1 cellular context compared by ENCODE assay signal in the genomic region with DNA sequence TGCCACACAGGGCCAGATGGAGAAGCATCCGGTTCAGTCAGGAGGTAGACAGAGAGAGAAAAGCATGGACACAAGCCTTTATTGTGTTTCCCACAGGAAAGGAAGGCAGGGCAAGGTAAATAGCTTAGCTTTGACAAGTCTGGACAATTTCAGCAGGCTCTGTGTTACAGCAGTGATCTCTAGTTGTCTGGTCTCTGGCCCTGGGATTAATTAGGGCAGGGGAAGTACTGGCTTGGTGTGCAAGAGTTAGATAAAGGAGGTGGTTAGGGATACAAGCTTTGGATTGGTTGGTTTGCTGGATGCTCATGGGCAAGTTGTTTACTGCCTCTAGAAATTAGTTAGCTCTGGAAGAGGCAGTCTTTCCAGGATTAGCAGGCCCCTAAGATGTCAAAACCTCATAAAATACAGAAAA.
TF ChIP-seq lines count a peak whose summit lies in the region.

No MANE protein-coding gene starts in this region.

TF ChIP-seq in HepG2, 621 proteins besides CTCF, POLR2A, EP300 and RAD21 (continued from another document):
- TF ChIP-seq, protein P1, sequence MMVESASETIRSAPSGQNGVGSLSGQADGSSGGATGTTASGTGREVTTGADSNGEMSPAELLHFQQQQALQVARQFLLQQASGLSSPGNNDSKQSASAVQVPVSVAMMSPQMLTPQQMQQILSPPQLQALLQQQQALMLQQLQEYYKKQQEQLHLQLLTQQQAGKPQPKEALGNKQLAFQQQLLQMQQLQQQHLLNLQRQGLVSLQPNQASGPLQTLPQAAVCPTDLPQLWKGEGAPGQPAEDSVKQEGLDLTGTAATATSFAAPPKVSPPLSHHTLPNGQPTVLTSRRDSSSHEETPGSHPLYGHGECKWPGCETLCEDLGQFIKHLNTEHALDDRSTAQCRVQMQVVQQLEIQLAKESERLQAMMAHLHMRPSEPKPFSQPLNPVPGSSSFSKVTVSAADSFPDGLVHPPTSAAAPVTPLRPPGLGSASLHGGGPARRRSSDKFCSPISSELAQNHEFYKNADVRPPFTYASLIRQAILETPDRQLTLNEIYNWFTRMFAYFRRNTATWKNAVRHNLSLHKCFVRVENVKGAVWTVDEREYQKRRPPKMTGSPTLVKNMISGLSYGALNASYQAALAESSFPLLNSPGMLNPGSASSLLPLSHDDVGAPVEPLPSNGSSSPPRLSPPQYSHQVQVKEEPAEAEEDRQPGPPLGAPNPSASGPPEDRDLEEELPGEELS (CRISPR knock-in tag; IDR thresholded peaks at IDR 0.05): peak; percentile 68
- TF ChIP-seq TSC22D2 (CRISPR knock-in tag; IDR thresholded peaks at IDR 0.05; ENCODE audit: borderline replicate concordance) (no peak), FOXP1 (IDR thresholded peaks at IDR 0.05) (no peak), FOXP1 (CRISPR knock-in tag; IDR thresholded peaks at IDR 0.05) (peak; percentile 52; the same call in 1 of the 2 replicates), PITX1 (CRISPR knock-in tag; IDR thresholded peaks at IDR 0.05) (peak; percentile 39; the same call in 1 of the 2 replicates), ZNF292 (CRISPR knock-in tag; IDR thresholded peaks at IDR 0.05; ENCODE audit: borderline replicate concordance, low read depth) (peak; percentile 80; the same call in 1 of the 2 replicates), HNF4A (CRISPR knock-in tag; IDR thresholded peaks at IDR 0.05) (peak; percentile 18; the same call in 1 of the 2 replicates), ZNF644 (CRISPR knock-in tag; IDR thresholded peaks at IDR 0.05; ENCODE audit: low read depth) (0 out of 2 replicates have a peak, but pooled peaks have one; percentile 59), ZMYM3 (CRISPR knock-in tag; IDR thresholded peaks at IDR 0.05) (peak; percentile 70; the same call in 1 of the 2 replicates), ISL2 (CRISPR knock-in tag; IDR thresholded peaks at IDR 0.05) (no peak), FOXA3 (CRISPR knock-in tag; IDR thresholded peaks at IDR 0.05) (peak; percentile 85), ZNF776 (CRISPR knock-in tag; IDR thresholded peaks at IDR 0.05) (no peak), TEAD3 (CRISPR knock-in tag; optimal IDR thresholded peaks at IDR 0.05; ENCODE audit: borderline replicate concordance) (peak; percentile 74), ZNF780A (CRISPR knock-in tag; IDR thresholded peaks at IDR 0.05) (no peak), ATM (IDR thresholded peaks at IDR 0.05; ENCODE audit: borderline replicate concordance) (no peak)
- TF ChIP-seq, protein P2, sequence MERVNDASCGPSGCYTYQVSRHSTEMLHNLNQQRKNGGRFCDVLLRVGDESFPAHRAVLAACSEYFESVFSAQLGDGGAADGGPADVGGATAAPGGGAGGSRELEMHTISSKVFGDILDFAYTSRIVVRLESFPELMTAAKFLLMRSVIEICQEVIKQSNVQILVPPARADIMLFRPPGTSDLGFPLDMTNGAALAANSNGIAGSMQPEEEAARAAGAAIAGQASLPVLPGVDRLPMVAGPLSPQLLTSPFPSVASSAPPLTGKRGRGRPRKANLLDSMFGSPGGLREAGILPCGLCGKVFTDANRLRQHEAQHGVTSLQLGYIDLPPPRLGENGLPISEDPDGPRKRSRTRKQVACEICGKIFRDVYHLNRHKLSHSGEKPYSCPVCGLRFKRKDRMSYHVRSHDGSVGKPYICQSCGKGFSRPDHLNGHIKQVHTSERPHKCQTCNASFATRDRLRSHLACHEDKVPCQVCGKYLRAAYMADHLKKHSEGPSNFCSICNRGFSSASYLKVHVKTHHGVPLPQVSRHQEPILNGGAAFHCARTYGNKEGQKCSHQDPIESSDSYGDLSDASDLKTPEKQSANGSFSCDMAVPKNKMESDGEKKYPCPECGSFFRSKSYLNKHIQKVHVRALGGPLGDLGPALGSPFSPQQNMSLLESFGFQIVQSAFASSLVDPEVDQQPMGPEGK (CRISPR knock-in tag; IDR thresholded peaks at IDR 0.05): peak; percentile 47; the same call in 1 of the 2 replicates
